ENCODE assay signal across 13 cellular contexts in genomic region chr9:108756746-108757490, GRCh38.
A peak's percentile ranks its signal among the peaks of the same experiment; 100 is the strongest.
DNase-seq lines count a peak whose midpoint lies in the region; ATAC-seq and TF ChIP-seq lines count a peak whose summit lies in the region.
"Had no signal": no experiment of that assay in that cellular context is flagged by ENCODE, and none has a peak within 500 bp of the region (broad histone marks: within the 10 kb centered on the region; RNA-seq: fewer than 3 reads in every experiment).

No MANE protein-coding gene starts in this region.

- H3K36me3 Mint-ChIP-seq in activated CD8-positive, alpha-beta T cell treated with anti-CD3 and anti-CD28 coated beads for 36 hours (ENCODE audit: low read depth) = no peaks in the 10 kb centered on the region
- H3K36me3 Mint-ChIP-seq in CD14-positive monocyte = no peaks in the 10 kb centered on the region

- H3K4me3 Mint-ChIP-seq in activated CD8-positive, alpha-beta T cell treated with anti-CD3 and anti-CD28 coated beads for 36 hours = no peak overlapping the region
- H3K4me3 Mint-ChIP-seq in CD14-positive monocyte = no peak overlapping the region
- H3K4me3 Mint-ChIP-seq: activated B cell treated with CpG ODN at 0.5 μM for 24 hours; activated T-cell treated with anti-CD3 and anti-CD28 coated beads, Interleukin-2, amount 50 U/mL, for 24 hours had no signal

- DNase-seq in DMS79 treated with DMSO at 0.1 percent for 48 hours (lab: John Stamatoyannopoulos, UW) (peak; percentile 14), LHCN-M2 (ENCODE audit: low read depth) (peak; percentile 11), T47D (ENCODE audit: low read depth in 1 of 2, low spot score in 1 of 2) (peak; percentile 30 to 78), left colon (no peak), OCI-M2 (lab: John Stamatoyannopoulos, UW; ENCODE audit: unreplicated experiment) (no peak), CD14-positive monocyte (ENCODE audit: low spot score) (no peak)
- DNase-seq in activated CD8-positive, alpha-beta T cell treated with anti-CD3 and anti-CD28 coated beads for 36 hours = no peak
- DNase-seq: activated B cell treated with CpG ODN at 0.5 μM for 24 hours; activated T-cell treated with anti-CD3 and anti-CD28 coated beads, Interleukin-2, amount 50 U/mL, for 24 hours; foreskin melanocyte; left cardiac atrium; NCI-H187 treated with DMSO at 0.1 percent for 48 hours had no signal

- ATAC-seq in left colon = peak; percentile 52
- ATAC-seq in activated CD8-positive, alpha-beta T cell treated with anti-CD3 and anti-CD28 coated beads for 36 hours = no peak
- ATAC-seq: left cardiac atrium, Right ventricle myocardium inferior had no signal

- H3K9me3 Mint-ChIP-seq in activated CD8-positive, alpha-beta T cell treated with anti-CD3 and anti-CD28 coated beads for 36 hours = no peaks in the 10 kb centered on the region
- peaks cover 5 to 22% (median 12%) of the 10 kb centered on the region in 7 donors for H3K9me3 Mint-ChIP-seq in CD14-positive monocyte
- H3K9me3 Mint-ChIP-seq: activated T-cell treated with anti-CD3 and anti-CD28 coated beads, Interleukin-2, amount 50 U/mL, for 24 hours had no signal

- no peak overlapping the region for H3K27ac Mint-ChIP-seq in activated CD8-positive, alpha-beta T cell treated with anti-CD3 and anti-CD28 coated beads for 36 hours
- no peak overlapping the region for H3K27ac Mint-ChIP-seq in CD14-positive monocyte
- H3K27ac Mint-ChIP-seq: activated B cell treated with CpG ODN at 0.5 μM for 24 hours; activated T-cell treated with anti-CD3 and anti-CD28 coated beads, Interleukin-2, amount 50 U/mL, for 24 hours had no signal

- CTCF ChIA-PET in activated CD8-positive, alpha-beta T cell treated with anti-CD3 and anti-CD28 coated beads for 36 hours (lab: Charles Lee) = interaction anchor here (1.0 kb wide), 1 partner anchor 11 kb away, joined by 3 read pairs; no protein-coding TSS in a partner anchor

- in situ Hi-C loops in T47D (cut with HindIII; ENCODE audit: low pct_unique_long_range_greater_than_20kb, low sequenced_read_pairs) = no loop called here

- H3K27me3 Mint-ChIP-seq in activated CD8-positive, alpha-beta T cell treated with anti-CD3 and anti-CD28 coated beads for 36 hours = peaks cover 3% of the 10 kb centered on the region
- H3K27me3 Mint-ChIP-seq in CD14-positive monocyte (ENCODE audit: low read depth in 3 of 3) = no peaks in the 10 kb centered on the region
- H3K27me3 Mint-ChIP-seq: activated T-cell treated with anti-CD3 and anti-CD28 coated beads, Interleukin-2, amount 50 U/mL, for 24 hours had no signal

- POLR2A ChIA-PET in activated CD8-positive, alpha-beta T cell treated with anti-CD3 and anti-CD28 coated beads for 36 hours (lab: Charles Lee) = no interaction called here

- intact Hi-C loops in left colon (cut with DNase I, micrococcal nuclease) (no loop called here), CD14-positive monocyte (cut with micrococcal nuclease) (no loop called here)
- intact Hi-C loops in activated CD8-positive, alpha-beta T cell treated with anti-CD3 and anti-CD28 coated beads for 36 hours (cut with micrococcal nuclease) = no loop called here

- TF ChIP-seq CTCF in activated CD8-positive, alpha-beta T cell treated with anti-CD3 and anti-CD28 coated beads for 36 hours (IDR thresholded peaks at IDR 0.05) = no peak
- TF ChIP-seq CTCF in CD14-positive monocyte (IDR thresholded peaks at IDR 0.05) = no peak

- H3K4me1 Mint-ChIP-seq in activated CD8-positive, alpha-beta T cell treated with anti-CD3 and anti-CD28 coated beads for 36 hours (ENCODE audit: low read depth) = no peaks in the 10 kb centered on the region
- peaks cover 11% of the 10 kb centered on the region for H3K4me1 Mint-ChIP-seq in CD14-positive monocyte
- H3K4me1 Mint-ChIP-seq: activated B cell treated with CpG ODN at 0.5 μM for 24 hours had no signal

Comparison
In these comparisons a context has a peak if more than half of its experiments do, and no peak if none do; other contexts are left out.
1. DNase-seq: peak in DMS79 treated with DMSO at 0.1 percent for 48 hours (single experiment), LHCN-M2 (single experiment) and T47D (2 of 2); none in left colon (0 of 2), OCI-M2 (single experiment), activated CD8-positive, alpha-beta T cell treated with anti-CD3 and anti-CD28 coated beads for 36 hours (single experiment) and CD14-positive monocyte (single experiment).